ENCODE assay signal across 1 cellular context in genomic region chr9:133070500-133070961, GRCh38. TPM values are rescaled to one million over a fixed set of nuclear protein-coding genes. Genes with fewer than 3 reads are reported as not detected.
"Had no signal": no experiment of that assay in that cellular context is flagged by ENCODE, and none has a peak within 500 bp of the region (broad histone marks: within the 10 kb centered on the region; RNA-seq: fewer than 3 reads in every experiment).

No MANE protein-coding gene starts in this region.

RNA-seq across cellular contexts. Expression of gene CEL, which starts 8.8 kb away (rescaled TPM):
- total RNA-seq: ascending aorta had no signal
